In genomic region chr14:74905595-74906142, GRCh38 we compare ENCODE assay signal across 8 cellular contexts. TPM values are rescaled to one million over a fixed set of nuclear protein-coding genes. Genes with fewer than 3 reads are reported as not detected.
DNase-seq lines count a peak whose midpoint lies in the region; ATAC-seq and TF ChIP-seq lines count a peak whose summit lies in the region.

No MANE protein-coding gene starts in this region.

- H3K9me3 Mint-ChIP-seq in CD4-positive, alpha-beta T cell, result no peaks in the 10 kb centered on the region
- H3K9me3 Mint-ChIP-seq in activated naive CD4-positive, alpha-beta T cell treated with anti-CD3 and anti-CD28 coated beads, Interleukin-2, amount 10 ng/mL, durations not matched to agents 7 days and 5 days, result no peaks in the 10 kb centered on the region

- peak; percentile 70 to 87 (median 76) for DNase-seq in CD4-positive, alpha-beta T cell
- DNase-seq in SJSA1 (ENCODE audit: low read depth in 1 of 2, low spot score in 2 of 2) (peak; percentile 48 to 72), Right ventricle myocardium inferior (ENCODE audit: missing footprints) (peak; percentile 79)
- peak; percentile 84 for DNase-seq in activated naive CD4-positive, alpha-beta T cell treated with anti-CD3 and anti-CD28 coated beads, Interleukin-2, amount 10 ng/mL, durations not matched to agents 7 days and 5 days

- no peaks in the 10 kb centered on the region for H3K9me3 ChIP-seq in CD4-positive, alpha-beta T cell (ENCODE audit: control insufficient read depth, low read length)
- no peaks in the 10 kb centered on the region for H3K9me3 ChIP-seq in SJSA1 (replicated peaks)

- peak; percentile 90 for TF ChIP-seq CTCF in CD4-positive, alpha-beta T cell (IDR thresholded peaks at IDR 0.05)

- H3K4me3 ChIP-seq in SJSA1 (no peak overlapping the region), rectal smooth muscle tissue (ENCODE audit: low read length) (no peak overlapping the region)

- H3K27ac Mint-ChIP-seq in CD4-positive, alpha-beta T cell, result peak overlapping the region; percentile 73
- H3K27ac Mint-ChIP-seq in activated naive CD4-positive, alpha-beta T cell treated with anti-CD3 and anti-CD28 coated beads, Interleukin-2, amount 10 ng/mL, durations not matched to agents 7 days and 5 days, result no peak overlapping the region

- POLR2A ChIA-PET in CD4-positive, alpha-beta T cell (lab: Charles Lee), result interaction anchor here (0.7 to 2.8 kb wide), 8 partner anchors 38 to 821 kb away, joined by 3 to 43 read pairs (median 3); partner anchors contain the start of gene ALDH6A1

- H3K36me3 Mint-ChIP-seq in CD4-positive, alpha-beta T cell (ENCODE audit: low read depth), result peaks cover 46% of the 10 kb centered on the region
- peaks cover 36% of the 10 kb centered on the region for H3K36me3 Mint-ChIP-seq in activated naive CD4-positive, alpha-beta T cell treated with anti-CD3 and anti-CD28 coated beads, Interleukin-2, amount 10 ng/mL, durations not matched to agents 7 days and 5 days

- H3K4me3 Mint-ChIP-seq in CD4-positive, alpha-beta T cell, result no peak overlapping the region
- H3K4me3 Mint-ChIP-seq in activated naive CD4-positive, alpha-beta T cell treated with anti-CD3 and anti-CD28 coated beads, Interleukin-2, amount 10 ng/mL, durations not matched to agents 7 days and 5 days, result no peak overlapping the region

- H3K9ac ChIP-seq in rectal smooth muscle tissue (ENCODE audit: low read length), result no peak overlapping the region

- CTCF ChIA-PET in CD4-positive, alpha-beta T cell (lab: Charles Lee), result interaction anchor here (0.6 to 6.5 kb wide), 25 partner anchors 9 to 297 kb away, joined by 3 to 160 read pairs (median 4); partner anchors contain the start of genes DLST and PROX2
- CTCF ChIA-PET in activated naive CD4-positive, alpha-beta T cell treated with anti-CD3 and anti-CD28 coated beads, Interleukin-2, amount 10 ng/mL, durations not matched to agents 7 days and 5 days (lab: Charles Lee), result interaction anchor here (0.6 to 13.7 kb wide), 30 partner anchors 10 to 296 kb away, joined by 3 to 395 read pairs (median 5); partner anchors contain the start of genes DLST, PROX2 and RPS6KL1

- peaks cover 5% of the 10 kb centered on the region for H3K4me1 Mint-ChIP-seq in CD4-positive, alpha-beta T cell (ENCODE audit: low read depth)
- H3K4me1 Mint-ChIP-seq in activated naive CD4-positive, alpha-beta T cell treated with anti-CD3 and anti-CD28 coated beads, Interleukin-2, amount 10 ng/mL, durations not matched to agents 7 days and 5 days, result peaks cover 6% of the 10 kb centered on the region

- no peaks in the 10 kb centered on the region for H3K4me1 ChIP-seq in SJSA1 (replicated peaks)
- no peaks in the 10 kb centered on the region for H3K4me1 ChIP-seq in rectal smooth muscle tissue (ENCODE audit: control insufficient read depth, insufficient read depth, low read length)

- no peaks in the 10 kb centered on the region for H3K27me3 ChIP-seq in CD4-positive, alpha-beta T cell (ENCODE audit: control insufficient read depth, insufficient read depth, low read length)
- no peaks in the 10 kb centered on the region for H3K27me3 ChIP-seq in SJSA1 (replicated peaks)
- H3K27me3 ChIP-seq in rectal smooth muscle tissue (ENCODE audit: control insufficient read depth, insufficient read depth, low read length), result no peaks in the 10 kb centered on the region

- ATAC-seq in CD4-positive, alpha-beta T cell (ENCODE audit: poor library complexity), result peak; percentile 77
- ATAC-seq in HG02678 (IDR thresholded peaks at IDR 0.05; ENCODE audit: unreplicated experiment) (peak; percentile 52), Right ventricle myocardium inferior (peak; percentile 54), HG03460 (IDR thresholded peaks at IDR 0.05; ENCODE audit: unreplicated experiment) (no peak), HG02884 (IDR thresholded peaks at IDR 0.05; ENCODE audit: unreplicated experiment) (no peak)

- H3K36me3 ChIP-seq in SJSA1, result peaks cover 34% of the 10 kb centered on the region
- peaks cover 21% of the 10 kb centered on the region for H3K36me3 ChIP-seq in rectal smooth muscle tissue (ENCODE audit: control insufficient read depth, insufficient read depth, low read length)

- no peak overlapping the region for H3K27ac ChIP-seq in CD4-positive, alpha-beta T cell (ENCODE audit: low read depth, low read length)
- no peak overlapping the region for H3K27ac ChIP-seq in SJSA1
- H3K27ac ChIP-seq in rectal smooth muscle tissue (ENCODE audit: low read depth, low read length), result peak overlapping the region; percentile 48

- intact Hi-C loops in CD4-positive, alpha-beta T cell (cut with DNase I, micrococcal nuclease), result loop anchor here (1.0 to 2.0 kb wide), 4 partner anchors 23 to 296 kb away; no protein-coding TSS in a partner anchor
- intact Hi-C loops in Right ventricle myocardium inferior (cut with DNase I), result loop anchor here (1.0 kb wide), 1 partner anchor 44 kb away; no protein-coding TSS in a partner anchor

- no peaks in the 10 kb centered on the region for H3K27me3 Mint-ChIP-seq in CD4-positive, alpha-beta T cell
- no peaks in the 10 kb centered on the region for H3K27me3 Mint-ChIP-seq in activated naive CD4-positive, alpha-beta T cell treated with anti-CD3 and anti-CD28 coated beads, Interleukin-2, amount 10 ng/mL, durations not matched to agents 7 days and 5 days

RNA-seq across cellular contexts. Expression of gene RPS6KL1, which starts 17.4 kb away (rescaled TPM):
- total RNA-seq in CD4-positive, alpha-beta T cell, result 10 to 100 TPM; 12.5 to 12.7 TPM
- not detected in 2 replicates for total RNA-seq in SJSA1 (2014; rRNA removed; shearing (Covaris generic))
- 19.1 TPM for total RNA-seq in Right ventricle myocardium inferior

RNA-seq across cellular contexts. Expression of gene DLST, which starts 24.0 kb away (rescaled TPM):
- total RNA-seq in CD4-positive, alpha-beta T cell, result 100 to 1,000 TPM; 162 to 170 TPM
- total RNA-seq in SJSA1 (2014; rRNA removed; shearing (Covaris generic)), result 28.4 and 34.9 TPM in 2 replicates
- 213 TPM for total RNA-seq in Right ventricle myocardium inferior

RNA-seq across cellular contexts. Expression of gene PROX2, which starts 29.7 kb away (rescaled TPM):
- total RNA-seq in CD4-positive, alpha-beta T cell, result under 1 TPM in 1 of 2 experiments, not detected in 1; 0.25 TPM
- not detected in 2 replicates for total RNA-seq in SJSA1 (2014; rRNA removed; shearing (Covaris generic))
- not detected for total RNA-seq in Right ventricle myocardium inferior

RNA-seq across cellular contexts. Expression of gene PGF, which starts 49.7 kb away (rescaled TPM):
- under 1 TPM in 1 of 2 experiments, not detected in 1; 0.11 TPM for total RNA-seq in CD4-positive, alpha-beta T cell
- total RNA-seq in SJSA1 (2014; rRNA removed; shearing (Covaris generic)), result 0.79 and 1.6 TPM in 2 replicates
- total RNA-seq in Right ventricle myocardium inferior, result 6.5 TPM

Comparison
In these comparisons a context has a peak if more than half of its experiments do, and no peak if none do; other contexts are left out.
1. ATAC-seq: peak in CD4-positive, alpha-beta T cell (single experiment), HG02678 (single experiment) and Right ventricle myocardium inferior (single experiment); none in HG03460 (single experiment) and HG02884 (single experiment).
2. RNA of gene RPS6KL1, which starts 17.4 kb away (total RNA-seq): 19.1 TPM in Right ventricle myocardium inferior (single experiment) and 12.5 to 12.7 TPM in CD4-positive, alpha-beta T cell; not detected in SJSA1; every median in the first group is over 10 times any median in the second.
3. Peak in every context shown above with its lines, with median percentiles within 50 percentile points of each other: DNase-seq.